12 cellular contexts compared by ENCODE assay signal in genomic region chr6:7691675-7692452, GRCh38. TPM values are rescaled to one million over a fixed set of nuclear protein-coding genes. Genes with fewer than 3 reads are reported as not detected.
DNase-seq lines count a peak whose midpoint lies in the region; ATAC-seq and TF ChIP-seq lines count a peak whose summit lies in the region.
"Had no signal": no experiment of that assay in that cellular context is flagged by ENCODE, and none has a peak within 500 bp of the region (broad histone marks: within the 10 kb centered on the region; RNA-seq: fewer than 3 reads in every experiment).

No MANE protein-coding gene starts in this region.

- no peaks in the 10 kb centered on the region for H3K27me3 ChIP-seq in body of pancreas
- H3K27me3 ChIP-seq: upper lobe of left lung had no signal

- intact Hi-C loops in body of pancreas (cut with DNase I): no loop called here

- no peaks in the 10 kb centered on the region for H3K9me3 ChIP-seq in body of pancreas
- H3K9me3 ChIP-seq: upper lobe of left lung had no signal

- no peaks in the 10 kb centered on the region for H3K36me3 ChIP-seq in body of pancreas (replicated peaks in 1 of 2; ENCODE audit: insufficient read depth in 1 of 2, low read depth in 2 of 2)
- H3K36me3 ChIP-seq: upper lobe of left lung had no signal

- H3K4me3 ChIP-seq in body of pancreas: no peak overlapping the region
- H3K4me3 ChIP-seq: upper lobe of left lung had no signal

- no peak overlapping the region for H3K27ac ChIP-seq in body of pancreas
- H3K27ac ChIP-seq: upper lobe of left lung had no signal

- TF ChIP-seq POLR2A in body of pancreas (IDR thresholded peaks at IDR 0.05): no peak

- TF ChIP-seq CTCF in omental fat pad (IDR thresholded peaks at IDR 0.05): no peak
- TF ChIP-seq CTCF in body of pancreas (IDR thresholded peaks at IDR 0.05): no peak

- peak; percentile 42 for ATAC-seq in omental fat pad (ENCODE audit: low FRiP score)
- ATAC-seq in body of pancreas: no peak
- no peak for ATAC-seq in HG02852 (IDR thresholded peaks at IDR 0.05; ENCODE audit: unreplicated experiment)
- no peak for ATAC-seq in HG02588 (IDR thresholded peaks at IDR 0.05; ENCODE audit: unreplicated experiment)

- WGBS in body of pancreas, 2 donors: 64 to 75% methylated on average over 21 of the region's 21 CpGs

- peak; percentile 74 for DNase-seq in EH (ENCODE audit: low read depth)
- peak; percentile 5 for DNase-seq in NCI-H146 treated with DMSO at 0.1 percent for 48 hours (lab: John Stamatoyannopoulos, UW; ENCODE audit: unreplicated experiment)
- DNase-seq in dermis blood vessel endothelial cell: peak; percentile 53
- DNase-seq in omental fat pad (ENCODE audit: low spot score): no peak
- no peak for DNase-seq in OCI-M2 (lab: John Stamatoyannopoulos, UW; ENCODE audit: unreplicated experiment)
- DNase-seq in body of pancreas: no peak
- DNase-seq: activated B cell treated with CpG ODN at 0.5 μM for 24 hours, H7, NCI-H1436, upper lobe of left lung had no signal

- peaks cover 16% of the 10 kb centered on the region for H3K4me1 ChIP-seq in body of pancreas

RNA-seq across cellular contexts. Expression of gene BMP6, which starts 34.0 kb away (rescaled TPM):
- 234 TPM in 2 replicates for total RNA-seq in dermis blood vessel endothelial cell
- total RNA-seq in omental fat pad: 10 to 100 TPM in 3 of 4 donors, 1 to 10 TPM in 1; 4.6 to 72.2 (median 20.7) TPM
- total RNA-seq in body of pancreas: 1 to 10 TPM; 1.6 to 1.8 TPM

Comparison
In these comparisons a context has a peak if more than half of its experiments do, and no peak if none do; other contexts are left out.
1. DNase-seq: peak in EH (single experiment), NCI-H146 treated with DMSO at 0.1 percent for 48 hours (single experiment) and dermis blood vessel endothelial cell (single experiment); none in omental fat pad (single experiment), OCI-M2 (single experiment) and body of pancreas (0 of 4).